Comparison of ENCODE assay signal across 25 cellular contexts in the genomic region with DNA sequence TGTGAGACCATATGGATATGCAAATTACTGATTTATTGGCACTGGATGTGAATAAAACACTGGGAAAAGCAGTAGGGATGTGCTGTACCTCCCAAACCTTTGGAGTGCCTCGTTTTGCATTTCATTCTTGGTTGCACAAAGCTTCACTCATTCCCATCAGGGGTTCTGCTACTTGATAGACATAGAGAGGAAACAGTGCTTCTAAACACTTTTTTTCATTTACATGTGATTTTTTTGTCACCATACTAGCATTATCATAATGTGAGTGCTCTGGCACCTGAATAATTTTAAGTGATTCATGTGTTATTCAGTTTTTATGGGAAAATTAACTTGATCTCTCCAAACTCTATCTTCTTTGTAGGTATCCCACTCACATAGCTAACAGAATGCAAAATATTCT.
"Had no signal": no experiment of that assay in that cellular context is flagged by ENCODE, and none has a peak within 500 bp of the region (broad histone marks: within the 10 kb centered on the region; RNA-seq: fewer than 3 reads in every experiment).

No MANE protein-coding gene starts in this region.

- DNase-seq: activated CD4-positive, alpha-beta memory T cell treated with anti-CD3 and anti-CD28 coated beads for 36 hours; activated CD4-positive, alpha-beta T cell treated with anti-CD3 and anti-CD28 coated beads for 36 hours; activated CD4-positive, alpha-beta T cell treated with anti-CD3 and anti-CD28 coated beads, Interleukin-2, amount 10 ng/mL, durations not matched to agents 24 days and 14 days; activated CD4-positive, CD25-positive, alpha-beta regulatory T cell; activated CD4-positive, CD25-positive, alpha-beta regulatory T cell treated with anti-CD3 and anti-CD28 coated beads, Interleukin-2, amount 50 U/mL, for 72 hours; activated CD8-positive, alpha-beta memory T cell treated with anti-CD3 and anti-CD28 coated beads, Interleukin-2, amount 10 ng/mL, durations not matched to agents 7 days and 5 days; activated CD8-positive, alpha-beta memory T cell treated with anti-CD3 and anti-CD28 coated beads, Interleukin-2, amount 50 U/mL, for 4 hours; activated CD8-positive, alpha-beta T cell treated with anti-CD3 and anti-CD28 coated beads, Interleukin-2, amount 10 ng/mL, durations not matched to agents 7 days and 5 days; activated effector memory CD4-positive, alpha-beta T cell treated with anti-CD3 and anti-CD28 coated beads, Interleukin-2, amount 50 U/mL, for 16 hours; activated naive CD4-positive, alpha-beta T cell treated with anti-CD3 and anti-CD28 coated beads for 36 hours; activated naive CD8-positive, alpha-beta T cell treated with anti-CD3 and anti-CD28 coated beads for 36 hours; activated naive CD8-positive, alpha-beta T cell treated with anti-CD3 and anti-CD28 coated beads, Interleukin-2, amount 50 U/mL, for 24 hours; activated T-cell treated with anti-CD3 and anti-CD28 coated beads, Interleukin-2, amount 50 U/mL, for 1 hour; activated T-cell treated with anti-CD3 and anti-CD28 coated beads, Interleukin-2, amount 50 U/mL, for 48 hours; adrenal gland; amygdala; aorta; body of pancreas; caudate nucleus; cortex of kidney; effector CD8-positive, alpha-beta T cell; esophagus squamous epithelium; foreskin melanocyte; heart right ventricle; T-helper 2 cell had no signal
